In genomic region chr7:56199639-56200038, GRCh38 we compare ENCODE assay signal across 30 cellular contexts.
"Had no signal": no experiment of that assay in that cellular context is flagged by ENCODE, and none has a peak within 500 bp of the region (broad histone marks: within the 10 kb centered on the region; RNA-seq: fewer than 3 reads in every experiment).

No MANE protein-coding gene starts in this region.

- H3K9me3 Mint-ChIP-seq: activated naive CD4-positive, alpha-beta T cell treated with anti-CD3 and anti-CD28 coated beads, Interleukin-2, amount 50 U/mL, for 24 hours had no signal

- H3K4me3 ChIP-seq: ascending aorta, body of pancreas, cardiac muscle cell, SJSA1 had no signal

- H3K27ac Mint-ChIP-seq: activated CD8-positive, alpha-beta T cell treated with anti-CD3 and anti-CD28 coated beads, Interleukin-2, amount 10 ng/mL, durations not matched to agents 7 days and 5 days; activated naive CD4-positive, alpha-beta T cell treated with anti-CD3 and anti-CD28 coated beads, Interleukin-2, amount 50 U/mL, for 24 hours; activated naive CD8-positive, alpha-beta T cell treated with anti-CD3 and anti-CD28 coated beads, Interleukin-2, amount 50 U/mL, for 24 hours; WTC11 had no signal

- H3K27me3 Mint-ChIP-seq: activated naive CD8-positive, alpha-beta T cell treated with anti-CD3 and anti-CD28 coated beads, Interleukin-2, amount 50 U/mL, for 24 hours had no signal

- DNase-seq: activated CD4-positive, alpha-beta T cell treated with anti-CD3 and anti-CD28 coated beads for 48 hours; activated CD4-positive, alpha-beta T cell treated with anti-CD3 and anti-CD28 coated beads, Interleukin-2, amount 50 U/mL, for 4 hours; activated CD4-positive, CD25-positive, alpha-beta regulatory T cell treated with anti-CD3 and anti-CD28 coated beads, Interleukin-2, amount 50 U/mL, for 72 hours; activated CD8-positive, alpha-beta memory T cell treated with anti-CD3 and anti-CD28 coated beads, Interleukin-2, amount 50 U/mL, for 48 hours; activated CD8-positive, alpha-beta T cell treated with anti-CD3 and anti-CD28 coated beads, Interleukin-2, amount 10 ng/mL, durations not matched to agents 7 days and 5 days; activated naive CD4-positive, alpha-beta T cell; activated naive CD8-positive, alpha-beta T cell treated with anti-CD3 and anti-CD28 coated beads, Interleukin-2, amount 50 U/mL, for 24 hours; activated T-cell treated with anti-CD3 and anti-CD28 coated beads, Interleukin-2, amount 50 U/mL, for 1 hour; amniotic stem cell; body of pancreas; MV-4-11; NCI-H1092 treated with DMSO at 0.1 percent for 48 hours; NCI-H1417 treated with DMSO at 0.1 percent for 48 hours; NCI-H1694; NCI-H2029; NCI-H2107; NCI-H2171 treated with DMSO at 0.1 percent for 48 hours; NCI-H226; NCI-H526; NCI-H774; OCI-M1; Right ventricle myocardium superior; SW 1271 had no signal

- H3K4me3 Mint-ChIP-seq: activated CD8-positive, alpha-beta T cell treated with anti-CD3 and anti-CD28 coated beads, Interleukin-2, amount 10 ng/mL, durations not matched to agents 7 days and 5 days; activated naive CD4-positive, alpha-beta T cell treated with anti-CD3 and anti-CD28 coated beads, Interleukin-2, amount 50 U/mL, for 24 hours; activated naive CD8-positive, alpha-beta T cell treated with anti-CD3 and anti-CD28 coated beads, Interleukin-2, amount 50 U/mL, for 24 hours; WTC11 had no signal

- ATAC-seq: activated CD8-positive, alpha-beta T cell treated with anti-CD3 and anti-CD28 coated beads, Interleukin-2, amount 10 ng/mL, durations not matched to agents 7 days and 5 days; activated naive CD8-positive, alpha-beta T cell treated with anti-CD3 and anti-CD28 coated beads, Interleukin-2, amount 50 U/mL, for 24 hours; body of pancreas; Panc1; SK-N-SH treated with all-trans-retinoic acid at 6 μM for 48 hours; WTC11 had no signal

- H3K36me3 Mint-ChIP-seq: activated naive CD4-positive, alpha-beta T cell treated with anti-CD3 and anti-CD28 coated beads, Interleukin-2, amount 50 U/mL, for 24 hours had no signal

- H3K4me1 Mint-ChIP-seq: activated naive CD4-positive, alpha-beta T cell treated with anti-CD3 and anti-CD28 coated beads, Interleukin-2, amount 50 U/mL, for 24 hours; activated naive CD8-positive, alpha-beta T cell treated with anti-CD3 and anti-CD28 coated beads, Interleukin-2, amount 50 U/mL, for 24 hours; WTC11 had no signal
